Comparison of ENCODE assay signal across 9 cellular contexts in genomic region chr5:40485021-40485998, GRCh38.
DNase-seq lines count a peak whose midpoint lies in the region; ATAC-seq and TF ChIP-seq lines count a peak whose summit lies in the region.
"Had no signal": no experiment of that assay in that cellular context is flagged by ENCODE, and none has a peak within 500 bp of the region (broad histone marks: within the 10 kb centered on the region; RNA-seq: fewer than 3 reads in every experiment).

No MANE protein-coding gene starts in this region.

- H3K36me3 ChIP-seq in neutrophil (no peaks in the 10 kb centered on the region), esophagus squamous epithelium (no peaks in the 10 kb centered on the region), heart left ventricle (no peaks in the 10 kb centered on the region)
- H3K36me3 ChIP-seq: tibial artery had no signal

- 65 to 77% methylated on average over 10 of the region's 10 CpGs for WGBS in esophagus squamous epithelium, 2 donors
- WGBS in heart left ventricle, 4 donors, result 73 to 78% (median 76%) methylated on average over 10 of the region's 10 CpGs

- no peak for TF ChIP-seq POLR2A in esophagus squamous epithelium (IDR thresholded peaks at IDR 0.05)
- no peak for TF ChIP-seq POLR2A in heart left ventricle (IDR thresholded peaks at IDR 0.05)

- H3K27ac ChIP-seq in neutrophil (peak overlapping the region; percentile 74), esophagus squamous epithelium (peak overlapping the region in 1 of 4 donors; percentile 29), heart left ventricle (peak overlapping the region in 1 of 12 donors; percentile 72)
- H3K27ac ChIP-seq: tibial artery had no signal

- peaks cover 26 to 37% of the 10 kb centered on the region in 2 experiments for H3K4me1 ChIP-seq in neutrophil (ENCODE audit: control insufficient read depth in 1 of 2, insufficient read depth in 1 of 2, low read depth in 1 of 2, low read length in 1 of 2)
- H3K4me1 ChIP-seq in esophagus squamous epithelium, result no peaks in the 10 kb centered on the region
- H3K4me1 ChIP-seq in heart left ventricle, result peaks cover 0 to 51% (median 0%) of the 10 kb centered on the region in 12 donors

- H3K9me3 ChIP-seq in neutrophil (no peaks in the 10 kb centered on the region), esophagus squamous epithelium (no peaks in the 10 kb centered on the region), heart left ventricle (peaks cover 0 to 11% (median 2%) of the 10 kb centered on the region in 12 donors)

- H3K27me3 ChIP-seq in neutrophil (no peaks in the 10 kb centered on the region), esophagus squamous epithelium (no peaks in the 10 kb centered on the region), heart left ventricle (no peaks in the 10 kb centered on the region)
- H3K27me3 ChIP-seq: tibial artery had no signal

- intact Hi-C loops in esophagus squamous epithelium (cut with DNase I), result no loop called here
- intact Hi-C loops in heart left ventricle (cut with DNase I), result no loop called here

- ATAC-seq in GM19328 (IDR thresholded peaks at IDR 0.05; ENCODE audit: unreplicated experiment) (peak; percentile 44), HG02798 (IDR thresholded peaks at IDR 0.05; ENCODE audit: poor library complexity, unreplicated experiment) (peak; percentile 62), heart left ventricle (no peak)

- DNase-seq in NAMALWA (ENCODE audit: low spot score) (peak; percentile 68), NCI-H1048 (lab: John Stamatoyannopoulos, UW) (no peak), esophagus squamous epithelium (lab: John Stamatoyannopoulos, UW) (no peak), NCI-H226 (no peak), heart left ventricle (no peak)

- TF ChIP-seq CTCF in neutrophil (IDR thresholded peaks at IDR 0.05), result no peak
- no peak for TF ChIP-seq CTCF in esophagus squamous epithelium (IDR thresholded peaks at IDR 0.05)
- TF ChIP-seq CTCF in heart left ventricle (IDR thresholded peaks at IDR 0.05), result no peak

- H3K4me3 ChIP-seq in neutrophil (ENCODE audit: low read depth in 1 of 2, low read length in 1 of 2), result peak overlapping the region in 1 of 2 experiments; percentile 7
- H3K4me3 ChIP-seq in esophagus squamous epithelium, result no peak overlapping the region
- no peak overlapping the region for H3K4me3 ChIP-seq in heart left ventricle
- H3K4me3 ChIP-seq: tibial artery had no signal

Comparison
In these comparisons a context has a peak if more than half of its experiments do, and no peak if none do; other contexts are left out.
1. ATAC-seq: peak in GM19328 (single experiment) and HG02798 (single experiment); none in heart left ventricle (0 of 4).